Comparison of ENCODE assay signal across 21 cellular contexts in the genomic region with DNA sequence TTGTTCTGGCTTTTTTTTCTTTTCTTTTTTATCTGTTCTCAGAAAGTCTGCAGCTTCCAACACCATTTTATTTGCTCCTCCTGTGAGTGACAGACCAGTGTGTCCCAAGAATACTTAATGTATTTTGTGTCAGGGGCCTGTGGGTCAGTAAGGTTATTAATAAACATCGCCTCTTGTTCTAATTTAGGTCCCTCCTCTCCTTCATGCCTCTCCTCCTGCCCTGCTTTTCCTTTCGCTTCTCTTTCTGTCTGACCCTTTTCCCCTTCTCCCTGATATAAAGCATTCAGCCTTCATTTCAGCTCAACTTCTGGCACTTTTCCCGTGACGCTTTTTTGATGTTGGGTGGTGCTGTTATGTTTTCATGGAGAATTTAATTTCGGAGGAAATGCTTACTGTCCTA. TPM values are rescaled to one million over a fixed set of nuclear protein-coding genes. Genes with fewer than 3 reads are reported as not detected.
DNase-seq lines count a peak whose midpoint lies in the region; ATAC-seq and TF ChIP-seq lines count a peak whose summit lies in the region.
"Had no signal": no experiment of that assay in that cellular context is flagged by ENCODE, and none has a peak within 500 bp of the region (broad histone marks: within the 10 kb centered on the region; RNA-seq: fewer than 3 reads in every experiment).

No MANE protein-coding gene starts in this region.

- H3K27ac ChIP-seq in right cardiac atrium (ENCODE audit: low read length) (peak overlapping the region; percentile 45), muscle layer of duodenum (ENCODE audit: low read length) (no peak overlapping the region), uterus (peak overlapping the region; percentile 67 to 71), transverse colon (no peak overlapping the region)
- H3K27ac ChIP-seq: A549, BLaER1 had no signal

- H3K9me3 ChIP-seq in right cardiac atrium (ENCODE audit: control insufficient read depth, low read length) (no peaks in the 10 kb centered on the region), muscle layer of duodenum (ENCODE audit: control insufficient read depth in 1 of 2, low read length in 2 of 2) (peaks cover 0 to 11% of the 10 kb centered on the region in 2 donors), uterus (peaks cover 0 to 9% of the 10 kb centered on the region in 2 donors), transverse colon (peaks cover 5 to 8% of the 10 kb centered on the region in 2 donors)

- TF ChIP-seq CTCF in uterus (IDR thresholded peaks at IDR 0.05) (no peak), transverse colon (IDR thresholded peaks at IDR 0.05) (no peak)

- ATAC-seq in right cardiac atrium (peak; percentile 69), left ventricle myocardium superior (no peak), sciatic nerve (peak; percentile 51), GM18867 (IDR thresholded peaks at IDR 0.05; ENCODE audit: unreplicated experiment) (no peak)
- ATAC-seq: A549 had no signal

- TF ChIP-seq EP300 in transverse colon (IDR thresholded peaks at IDR 0.05; ENCODE audit: low read depth), result no peak

- TF ChIP-seq POLR2A in uterus (IDR thresholded peaks at IDR 0.05) (no peak), transverse colon (IDR thresholded peaks at IDR 0.05) (no peak)

- H3K36me3 ChIP-seq in muscle layer of duodenum (ENCODE audit: control insufficient read depth in 1 of 2, insufficient read depth in 2 of 2, low read length in 2 of 2) (no peaks in the 10 kb centered on the region), uterus (no peaks in the 10 kb centered on the region), transverse colon (no peaks in the 10 kb centered on the region)
- H3K36me3 ChIP-seq: BLaER1 had no signal

- DNase-seq in right cardiac atrium (no peak), left ventricle myocardium superior (no peak), sciatic nerve (ENCODE audit: low spot score) (no peak), uterus (peak in 1 of 2 donors; percentile 42), transverse colon (no peak), DMS 273 (lab: John Stamatoyannopoulos, UW; ENCODE audit: unreplicated experiment) (no peak)
- DNase-seq: CD4-positive, alpha-beta memory T cell; DMS53; KBM-7; MV-4-11; NCI-H1417; NCI-H187; NCI-H2107; NCI-H510A treated with DMSO at 0.1 percent for 48 hours; NCI-H82; OCI-M1 had no signal

- intact Hi-C loops in right cardiac atrium (cut with DNase I) (no loop called here), left ventricle myocardium superior (cut with micrococcal nuclease) (no loop called here), sciatic nerve (cut with DNase I) (no loop called here), uterus (cut with DNase I; ENCODE audit: low total_unique reads) (no loop called here), transverse colon (cut with DNase I; ENCODE audit: low total_unique reads) (loop anchor here (1.0 kb wide), 1 partner anchor 46 kb away; no protein-coding TSS in a partner anchor)

- in situ Hi-C loops in transverse colon (cut with MboI; ENCODE audit: low pct_ligation_motif_present in 1 of 4, low pct_unique_long_range_greater_than_20kb in 1 of 4, low sequenced_read_pairs in 3 of 4), result loop anchor here in 1 of 4 donors (25.0 kb wide), 1 partner anchor 936 kb away; no protein-coding TSS in a partner anchor

- WGBS in right cardiac atrium, result 30% methylated on average over 5 of the region's 5 CpGs
- 51 to 68% methylated on average over 5 of the region's 5 CpGs for WGBS in transverse colon (ENCODE audit: low coverage in 1 of 2), 2 donors

- H3K27me3 ChIP-seq in right cardiac atrium (ENCODE audit: control insufficient read depth, insufficient read depth) (no peaks in the 10 kb centered on the region), muscle layer of duodenum (ENCODE audit: low read depth, low read length) (no peaks in the 10 kb centered on the region), uterus (no peaks in the 10 kb centered on the region), transverse colon (no peaks in the 10 kb centered on the region)
- H3K27me3 ChIP-seq: BLaER1 had no signal

- H3K4me1 ChIP-seq in right cardiac atrium (ENCODE audit: control insufficient read depth, insufficient read depth, low read length) (no peaks in the 10 kb centered on the region), muscle layer of duodenum (ENCODE audit: control insufficient read depth in 1 of 2, insufficient read depth in 2 of 2, low read length in 2 of 2) (peaks cover 0 to 6% of the 10 kb centered on the region in 2 donors), uterus (no peaks in the 10 kb centered on the region), transverse colon (no peaks in the 10 kb centered on the region)
- H3K4me1 ChIP-seq: A549, BLaER1 had no signal

- no peak overlapping the region for H3K4me3 ChIP-seq in right cardiac atrium (ENCODE audit: low read length)
- H3K4me3 ChIP-seq in muscle layer of duodenum (ENCODE audit: low read depth in 1 of 2, low read length in 2 of 2), result peak overlapping the region; percentile 14 to 41
- peak overlapping the region in 1 of 2 donors; percentile 19 for H3K4me3 ChIP-seq in uterus
- H3K4me3 ChIP-seq in transverse colon, result no peak overlapping the region
- H3K4me3 ChIP-seq: A549, BLaER1 had no signal

RNA-seq across cellular contexts. Expression of a gene that starts 29.7 kb away (rescaled TPM):
- total RNA-seq in right cardiac atrium (10 to 100 TPM; 44.3 to 68.6 (median 54.8) TPM), left ventricle myocardium superior (18.0 TPM), sciatic nerve (242 TPM), uterus (100 to 1,000 TPM in 1 of 4 donors, 10 to 100 TPM in 3; 23.6 to 255 (median 51.9) TPM), transverse colon (10 to 100 TPM; 11.3 to 29.5 (median 18.4) TPM)
- 43.0 TPM for polyA plus RNA-seq in right cardiac atrium
- total RNA-seq: CD4-positive, alpha-beta memory T cell; H1 had no signal
- polyA plus RNA-seq: CD4-positive, alpha-beta memory T cell had no signal

Comparison
In these comparisons a context has a peak if more than half of its experiments do, and no peak if none do; other contexts are left out.
1. ATAC-seq: peak in right cardiac atrium (2 of 2) and sciatic nerve (single experiment); none in left ventricle myocardium superior (single experiment) and GM18867 (single experiment).
2. H3K27ac ChIP-seq: peak in right cardiac atrium (single experiment) and uterus (2 of 2); none in muscle layer of duodenum (single experiment) and transverse colon (0 of 4).
3. H3K4me3 ChIP-seq: peak in muscle layer of duodenum (2 of 2); none in right cardiac atrium (single experiment) and transverse colon (0 of 4).